20 cellular contexts compared by ENCODE assay signal in genomic region chr4:148355442-148356123, GRCh38.
DNase-seq lines count a peak whose midpoint lies in the region; ATAC-seq, FAIRE-seq and TF ChIP-seq lines count a peak whose summit lies in the region.
"Had no signal": no experiment of that assay in that cellular context is flagged by ENCODE, and none has a peak within 500 bp of the region (broad histone marks: within the 10 kb centered on the region; RNA-seq: fewer than 3 reads in every experiment).

No MANE protein-coding gene starts in this region.

- no peaks in the 10 kb centered on the region for H3K9me1 ChIP-seq in endothelial cell of umbilical vein (replicated peaks; ENCODE audit: control insufficient read depth, extremely low read depth, insufficient read depth, low read length)

- peak; percentile 76 for FAIRE-seq in endothelial cell of umbilical vein (lab: Jason Lieb, UNC)
- FAIRE-seq: bronchial epithelial cell, HTR-8/SVneo had no signal

- no peaks in the 10 kb centered on the region for H3K27me3 ChIP-seq in CD4-positive, alpha-beta memory T cell (ENCODE audit: insufficient read depth, low read length)
- no peaks in the 10 kb centered on the region for H3K27me3 ChIP-seq in MM.1S (replicated peaks; ENCODE audit: insufficient read depth, low read length)
- no peaks in the 10 kb centered on the region for H3K27me3 ChIP-seq in endothelial cell of umbilical vein (ENCODE audit: control insufficient read depth in 2 of 2, insufficient read depth in 2 of 2, low read length in 2 of 2)

- intact Hi-C loops in CD4-positive, alpha-beta memory T cell (cut with micrococcal nuclease) = no loop called here
- intact Hi-C loops in endothelial cell of umbilical vein (cut with micrococcal nuclease) = loop anchor here (2.0 to 10.0 kb wide), 4 partner anchors 87 to 479 kb away; partner anchors contain the start of gene NR3C2

- no peaks in the 10 kb centered on the region for H3K27me3 Mint-ChIP-seq in CD4-positive, alpha-beta memory T cell
- no peaks in the 10 kb centered on the region for H3K27me3 Mint-ChIP-seq in naive B cell

- no TSS peak for BruUV-seq in endothelial cell of umbilical vein (replicated peaks; lab: Mats Ljungman, UMichigan)

- H3K9ac ChIP-seq in MM.1S (ENCODE audit: low read length) = no peak overlapping the region
- H3K9ac ChIP-seq in endothelial cell of umbilical vein (replicated peaks; ENCODE audit: extremely low read depth, insufficient read depth, low read length) = peak overlapping the region; percentile 68

- peaks cover 32% of the 10 kb centered on the region for H3K4me1 ChIP-seq in CD4-positive, alpha-beta memory T cell (ENCODE audit: insufficient read depth, low read length)
- H3K4me1 ChIP-seq in MM.1S (ENCODE audit: low read length) (peaks cover 9% of the 10 kb centered on the region), endothelial cell of umbilical vein (ENCODE audit: control insufficient read depth, extremely low read depth, insufficient read depth, low read length) (peaks cover 42% of the 10 kb centered on the region)

- DNase-seq in CD4-positive, alpha-beta memory T cell = peak in 2 of 5 donors; percentile 4 to 11
- DNase-seq in MM.1S = peak; percentile 39
- DNase-seq in endothelial cell of umbilical vein (ENCODE audit: low read depth, low spot score) = peak; percentile 93
- no peak for DNase-seq in naive B cell
- no peak for DNase-seq in AG20443 (ENCODE audit: low spot score)
- no peak for DNase-seq in COLO668 (lab: John Stamatoyannopoulos, UW; ENCODE audit: unreplicated experiment)
- no peak for DNase-seq in NCI-H187 (lab: John Stamatoyannopoulos, UW)
- DNase-seq: activated CD4-positive, alpha-beta T cell treated with anti-CD3 and anti-CD28 coated beads, Interleukin-2, amount 50 U/mL, for 1 hour; activated gamma-delta T cell treated with Interleukin-2 at 50 U/mL for 16 hours; C1 segment of cervical spinal cord; effector CD8-positive, alpha-beta T cell; GOT3; NCI-H187 treated with DMSO at 0.1 percent for 48 hours; NCI-H526; stimulated activated naive CD4-positive, alpha-beta T cell had no signal

- no peaks in the 10 kb centered on the region for H4K20me1 ChIP-seq in MM.1S (ENCODE audit: insufficient read depth, low read length)
- no peaks in the 10 kb centered on the region for H4K20me1 ChIP-seq in endothelial cell of umbilical vein (replicated peaks; ENCODE audit: control insufficient read depth, extremely low read depth, insufficient read depth, low read length)

- no peaks in the 10 kb centered on the region for H3K36me3 ChIP-seq in CD4-positive, alpha-beta memory T cell (ENCODE audit: insufficient read depth, low read length)
- H3K36me3 ChIP-seq in MM.1S (replicated peaks; ENCODE audit: insufficient read depth, low read length) (no peaks in the 10 kb centered on the region), endothelial cell of umbilical vein (ENCODE audit: control insufficient read depth in 2 of 2, extremely low read depth in 1 of 2, insufficient read depth in 2 of 2, low read length in 2 of 2) (no peaks in the 10 kb centered on the region)

- H3K79me2 ChIP-seq in MM.1S (ENCODE audit: low read length) = no peaks in the 10 kb centered on the region
- no peaks in the 10 kb centered on the region for H3K79me2 ChIP-seq in endothelial cell of umbilical vein (ENCODE audit: control insufficient read depth, insufficient read depth, low read length)

- H2AFZ ChIP-seq in MM.1S (ENCODE audit: low read length) (no peak overlapping the region), endothelial cell of umbilical vein (ENCODE audit: low read depth, low read length) (peak overlapping the region; percentile 70)

- no peak for TF ChIP-seq POLR2A in endothelial cell of umbilical vein (IDR thresholded peaks at IDR 0.05; ENCODE audit: low read depth, low read length)

- peaks cover 1 to 4% of the 10 kb centered on the region in 2 donors for H3K36me3 Mint-ChIP-seq in CD4-positive, alpha-beta memory T cell
- no peaks in the 10 kb centered on the region for H3K36me3 Mint-ChIP-seq in naive B cell
- H3K36me3 Mint-ChIP-seq: mesothelial cell of epicardium had no signal

- no peak overlapping the region for H3K27ac ChIP-seq in CD4-positive, alpha-beta memory T cell (ENCODE audit: low read depth, low read length)
- H3K27ac ChIP-seq in MM.1S (ENCODE audit: low read length) (peak overlapping the region; percentile 14; the same call in 1 of the 2 replicates), endothelial cell of umbilical vein (ENCODE audit: insufficient read depth, low read depth, low read length) (peak overlapping the region; percentile 81)

- CTCF ChIA-PET in CD4-positive, alpha-beta memory T cell (lab: Charles Lee; ENCODE audit: partially characterized antibody) = interaction anchor here (0.6 to 1.1 kb wide), 3 partner anchors 9 to 86 kb away, joined by 3 to 4 read pairs (median 3); no protein-coding TSS in a partner anchor
- CTCF ChIA-PET in endothelial cell of umbilical vein (lab: Charles Lee) = interaction anchor here (1.0 to 2.2 kb wide), 7 partner anchors 10 to 676 kb away, joined by 3 to 7 read pairs (median 4); no protein-coding TSS in a partner anchor

- H3K4me2 ChIP-seq in MM.1S (ENCODE audit: low read depth, low read length) (peak overlapping the region; percentile 53; the same call in 1 of the 2 replicates), endothelial cell of umbilical vein (ENCODE audit: insufficient read depth, low read length) (peak overlapping the region; percentile 72)

- peak overlapping the region; percentile 41 to 80 (median 64) for H3K4me3 Mint-ChIP-seq in CD4-positive, alpha-beta memory T cell
- peak overlapping the region in 2 of 8 donors; percentile 33 to 44 for H3K4me3 Mint-ChIP-seq in naive B cell
- H3K4me3 Mint-ChIP-seq: mesothelial cell of epicardium had no signal

- peak overlapping the region; percentile 52 to 87 (median 77) for H3K27ac Mint-ChIP-seq in CD4-positive, alpha-beta memory T cell
- H3K27ac Mint-ChIP-seq in naive B cell = peak overlapping the region in 4 of 6 donors; percentile 30 to 57 (median 48)
- H3K27ac Mint-ChIP-seq: mesothelial cell of epicardium had no signal

- peaks cover 26 to 54% (median 38%) of the 10 kb centered on the region in 4 donors for H3K4me1 Mint-ChIP-seq in CD4-positive, alpha-beta memory T cell
- H3K4me1 Mint-ChIP-seq in naive B cell = peaks cover 11 to 18% (median 13%) of the 10 kb centered on the region in 3 donors

- H3K4me3 ChIP-seq in CD4-positive, alpha-beta memory T cell (ENCODE audit: low read length in 2 of 2) = peak overlapping the region in 1 of 2 donors; percentile 12
- no peak overlapping the region for H3K4me3 ChIP-seq in MM.1S (ENCODE audit: low read length)
- peak overlapping the region in 2 of 3 experiments; percentile 19 to 23 for H3K4me3 ChIP-seq in endothelial cell of umbilical vein (replicated peaks in 1 of 3; ENCODE audit: insufficient read depth in 1 of 3, low read depth in 1 of 3, low read length in 3 of 3)
- H3K4me3 ChIP-seq: skin epidermis had no signal

- no peaks in the 10 kb centered on the region for H3K9me3 ChIP-seq in CD4-positive, alpha-beta memory T cell (ENCODE audit: control insufficient read depth in 1 of 2, low read length in 2 of 2)
- no peaks in the 10 kb centered on the region for H3K9me3 ChIP-seq in MM.1S (replicated peaks; ENCODE audit: insufficient read depth, low read length)
- H3K9me3 ChIP-seq in endothelial cell of umbilical vein (replicated peaks; ENCODE audit: control insufficient read depth, insufficient read depth, low read length) = no peaks in the 10 kb centered on the region

- no peaks in the 10 kb centered on the region for H3K9me3 Mint-ChIP-seq in CD4-positive, alpha-beta memory T cell
- H3K9me3 Mint-ChIP-seq in naive B cell = peaks cover 0 to 7% (median 0%) of the 10 kb centered on the region in 7 donors
- H3K9me3 Mint-ChIP-seq: mesothelial cell of epicardium had no signal

- TF ChIP-seq CTCF in MM.1S (IDR thresholded peaks at IDR 0.05; ENCODE audit: low read length) = no peak
- TF ChIP-seq CTCF in endothelial cell of umbilical vein (IDR thresholded peaks at IDR 0.05; ENCODE audit: extremely low read depth in 1 of 2, insufficient read depth in 1 of 2, low read depth in 1 of 2, low read length in 2 of 2) = no peak

- POLR2A ChIA-PET in CD4-positive, alpha-beta memory T cell (lab: Charles Lee; ENCODE audit: partially characterized antibody) = interaction anchor here (1.1 to 1.7 kb wide), 4 partner anchors 14 to 90 kb away, joined by 3 to 12 read pairs (median 5); partner anchors contain the start of gene NR3C2
- POLR2A ChIA-PET in endothelial cell of umbilical vein (lab: Charles Lee) = interaction anchor here (0.6 to 1.2 kb wide), 2 partner anchors 21 to 488 kb away, joined by 3 to 15 read pairs; no protein-coding TSS in a partner anchor

- H3F3A ChIP-seq in MM.1S (ENCODE audit: insufficient read depth, low read length) = no peaks in the 10 kb centered on the region

- H3K9me2 ChIP-seq in MM.1S (replicated peaks; ENCODE audit: insufficient read depth, low read length) = no peaks in the 10 kb centered on the region

- ATAC-seq in naive B cell (ENCODE audit: low read depth in 2 of 2) = no peak
- ATAC-seq: Panc1 had no signal

- dilution Hi-C loops in endothelial cell of umbilical vein (cut with MboI; ENCODE audit: extremely low pct_ligation_motif_present, low sequenced_read_pairs) = no loop called here

TF ChIP-seq in endothelial cell of umbilical vein, 7 proteins besides CTCF, POLR2A, EP300 and RAD21:
- TF ChIP-seq FOS (IDR thresholded peaks at IDR 0.05; ENCODE audit: borderline replicate concordance, insufficient read depth, low read length) (peak; percentile 38), GATA2 (IDR thresholded peaks at IDR 0.05; ENCODE audit: insufficient read depth, insufficient read length, low read depth, low read length) (no peak)

Comparison
In these comparisons a context has a peak if more than half of its experiments do, and no peak if none do; other contexts are left out.
1. DNase-seq: peak in MM.1S (single experiment) and endothelial cell of umbilical vein (single experiment); none in naive B cell (single experiment), AG20443 (single experiment), COLO668 (single experiment) and NCI-H187 (0 of 2).